Comparison of ENCODE assay signal across 29 cellular contexts in genomic region chr11:120682866-120683265, GRCh38.
A peak's percentile ranks its signal among the peaks of the same experiment; 100 is the strongest.
DNase-seq lines count a peak whose midpoint lies in the region; ATAC-seq and TF ChIP-seq lines count a peak whose summit lies in the region.
"Had no signal": no experiment of that assay in that cellular context is flagged by ENCODE, and none has a peak within 500 bp of the region (broad histone marks: within the 10 kb centered on the region; RNA-seq: fewer than 3 reads in every experiment).

No MANE protein-coding gene starts in this region.

- H3K4me1 ChIP-seq in mesenchymal stem cell (ENCODE audit: control insufficient read depth, insufficient read depth, low read depth, low read length) (no peaks in the 10 kb centered on the region), transverse colon (no peaks in the 10 kb centered on the region)
- H3K4me1 ChIP-seq: Caco-2, SJSA1, upper lobe of left lung had no signal

- no peak overlapping the region for H4K91ac ChIP-seq in mesenchymal stem cell (ENCODE audit: low read length)

- WGBS in mesenchymal stem cell, result 72% methylated on average over 5 of the region's 5 CpGs
- WGBS in transverse colon (ENCODE audit: low coverage in 1 of 2), 2 donors, result 49 to 91% methylated on average over 2 to 5 of the region's 5 CpGs

- H3K14ac ChIP-seq in mesenchymal stem cell (ENCODE audit: low read length in 2 of 2), result no peak overlapping the region

- H3K27me3 ChIP-seq in mesenchymal stem cell (ENCODE audit: control insufficient read depth in 1 of 2, insufficient read depth in 1 of 2, low read length in 2 of 2) (peaks cover 34 to 48% of the 10 kb centered on the region in 2 experiments), transverse colon (peaks cover 16% of the 10 kb centered on the region)
- H3K27me3 ChIP-seq: brain microvascular endothelial cell, SJSA1, upper lobe of left lung had no signal

- no peak overlapping the region for H2AFZ ChIP-seq in mesenchymal stem cell (ENCODE audit: low read depth, low read length)

- H2AK5ac ChIP-seq in mesenchymal stem cell (ENCODE audit: low read length, severe bottlenecking), result no peak overlapping the region

- ATAC-seq in GM21367 (IDR thresholded peaks at IDR 0.05; ENCODE audit: unreplicated experiment), result no peak
- ATAC-seq in activated T-cell treated with anti-CD3 and anti-CD28 coated beads, Interleukin-2, amount 50 U/mL, for 72 hours (replicated peaks in 1 of 2), result no peak
- ATAC-seq: activated CD8-positive, alpha-beta T cell treated with anti-CD3 and anti-CD28 coated beads, Interleukin-2, amount 10 ng/mL, durations not matched to agents 7 days and 5 days; activated naive CD8-positive, alpha-beta T cell treated with anti-CD3 and anti-CD28 coated beads, Interleukin-2, amount 50 U/mL, for 24 hours; Panc1; T-cell had no signal

- H3K9ac ChIP-seq in mesenchymal stem cell (ENCODE audit: low read length), result no peak overlapping the region

- intact Hi-C loops in transverse colon (cut with DNase I; ENCODE audit: low total_unique reads), result no loop called here

- no peak overlapping the region for H3K23ac ChIP-seq in mesenchymal stem cell (ENCODE audit: low read length in 2 of 2)

- H2BK15ac ChIP-seq in mesenchymal stem cell (ENCODE audit: low read depth, poor library complexity, severe bottlenecking), result no peak overlapping the region

- H4K8ac ChIP-seq in mesenchymal stem cell (ENCODE audit: low read length), result no peak overlapping the region

- TF ChIP-seq CTCF in fibroblast of the aortic adventitia (IDR thresholded peaks at IDR 0.05; ENCODE audit: insufficient read depth, low read length) (no peak), transverse colon (IDR thresholded peaks at IDR 0.05) (no peak)

- H3K9me3 Mint-ChIP-seq in activated T-cell treated with anti-CD3 and anti-CD28 coated beads, Interleukin-2, amount 50 U/mL, for 72 hours, result no peaks in the 10 kb centered on the region
- H3K9me3 Mint-ChIP-seq: activated naive CD8-positive, alpha-beta T cell treated with anti-CD3 and anti-CD28 coated beads, Interleukin-2, amount 50 U/mL, for 24 hours; memory B cell; T-cell had no signal

- in situ Hi-C loops in transverse colon (cut with MboI; ENCODE audit: low pct_ligation_motif_present in 1 of 4, low pct_unique_long_range_greater_than_20kb in 1 of 4, low sequenced_read_pairs in 3 of 4), result loop anchor here in 3 of 4 donors (5.0 to 25.0 kb wide), 3 partner anchors 161 to 171 kb away; partner anchors contain the start of gene GRIK4 (in 2 of the 3)

- H3K4me3 ChIP-seq in fibroblast of the aortic adventitia (ENCODE audit: low read depth, low read length), result no peak overlapping the region
- no peak overlapping the region for H3K4me3 ChIP-seq in mesenchymal stem cell (ENCODE audit: insufficient read depth in 1 of 2, low read depth in 1 of 2, low read length in 2 of 2)
- H3K4me3 ChIP-seq in transverse colon, result no peak overlapping the region
- H3K4me3 ChIP-seq: SJSA1, upper lobe of left lung had no signal

- peaks cover 40% of the 10 kb centered on the region for H3K27me3 Mint-ChIP-seq in activated T-cell treated with anti-CD3 and anti-CD28 coated beads, Interleukin-2, amount 50 U/mL, for 72 hours (ENCODE audit: low read depth)

- DNase-seq in AG08395 (ENCODE audit: low spot score) (peak; percentile 70), HCEC 1CT (peak; percentile 44), T1000 (lab: John Stamatoyannopoulos, UW) (peak; percentile 31), fibroblast of the aortic adventitia (ENCODE audit: low read depth) (peak; percentile 39), mesenchymal stem cell (no peak), transverse colon (no peak)
- no peak for DNase-seq in activated T-cell treated with anti-CD3 and anti-CD28 coated beads, Interleukin-2, amount 50 U/mL, for 72 hours
- DNase-seq: activated CD4-positive, alpha-beta T cell treated with anti-CD3 and anti-CD28 coated beads for 1 hour; activated CD8-positive, alpha-beta T cell treated with anti-CD3 and anti-CD28 coated beads, Interleukin-2, amount 10 ng/mL, durations not matched to agents 7 days and 5 days; activated gamma-delta T cell treated with Interleukin-2 at 50 U/mL for 16 hours; activated naive CD8-positive, alpha-beta T cell treated with anti-CD3 and anti-CD28 coated beads, Interleukin-2, amount 50 U/mL, for 24 hours; brain microvascular endothelial cell; DMS79 treated with DMSO at 0.1 percent for 48 hours; effector CD8-positive, alpha-beta T cell; erythroblast; KG1; kidney glomerular epithelial cell; NCI-H1694 treated with DMSO at 0.1 percent for 48 hours; NCI-H2171; NCI-H524; stimulated activated CD8-positive, alpha-beta memory T cell treated with anti-CD3 and anti-CD28 coated beads, Interleukin-4, amount 100 ng/mL, for 48 hours; T-cell; upper lobe of left lung had no signal

- no peak for TF ChIP-seq EP300 in transverse colon (IDR thresholded peaks at IDR 0.05; ENCODE audit: low read depth)

- no peak overlapping the region for H3K27ac Mint-ChIP-seq in activated T-cell treated with anti-CD3 and anti-CD28 coated beads, Interleukin-2, amount 50 U/mL, for 72 hours
- H3K27ac Mint-ChIP-seq: activated CD8-positive, alpha-beta T cell treated with anti-CD3 and anti-CD28 coated beads, Interleukin-2, amount 10 ng/mL, durations not matched to agents 7 days and 5 days; activated naive CD8-positive, alpha-beta T cell treated with anti-CD3 and anti-CD28 coated beads, Interleukin-2, amount 50 U/mL, for 24 hours; memory B cell; T-cell had no signal

- no peak overlapping the region for H3K4me2 ChIP-seq in mesenchymal stem cell (ENCODE audit: low read length, poor library complexity, severe bottlenecking)

- H3K36me3 Mint-ChIP-seq in activated T-cell treated with anti-CD3 and anti-CD28 coated beads, Interleukin-2, amount 50 U/mL, for 72 hours (ENCODE audit: insufficient read depth in 2 of 2), result no peaks in the 10 kb centered on the region
- H3K36me3 Mint-ChIP-seq: memory B cell, T-cell had no signal

- no peaks in the 10 kb centered on the region for H3K79me1 ChIP-seq in mesenchymal stem cell (replicated peaks; ENCODE audit: low read length, poor library complexity, severe bottlenecking)

- no peaks in the 10 kb centered on the region for H3K4me1 Mint-ChIP-seq in activated T-cell treated with anti-CD3 and anti-CD28 coated beads, Interleukin-2, amount 50 U/mL, for 72 hours (ENCODE audit: low read depth)
- H3K4me1 Mint-ChIP-seq: activated naive CD8-positive, alpha-beta T cell treated with anti-CD3 and anti-CD28 coated beads, Interleukin-2, amount 50 U/mL, for 24 hours; memory B cell; T-cell had no signal

- no peak overlapping the region for H3K27ac ChIP-seq in mesenchymal stem cell (ENCODE audit: low read length, poor library complexity, severe bottlenecking)
- no peak overlapping the region for H3K27ac ChIP-seq in transverse colon
- H3K27ac ChIP-seq: brain microvascular endothelial cell, neutrophil, SJSA1, upper lobe of left lung had no signal

- no peak overlapping the region for H2BK12ac ChIP-seq in mesenchymal stem cell (ENCODE audit: low read length in 2 of 2)

- H3K18ac ChIP-seq in mesenchymal stem cell (ENCODE audit: low read depth in 1 of 2, low read length in 2 of 2), result no peak overlapping the region

- H2BK5ac ChIP-seq in mesenchymal stem cell (ENCODE audit: low read depth, low read length, poor library complexity, severe bottlenecking), result no peak overlapping the region

- H3K9me3 ChIP-seq in mesenchymal stem cell (ENCODE audit: control insufficient read depth, low read length) (no peaks in the 10 kb centered on the region), transverse colon (no peaks in the 10 kb centered on the region)
- H3K9me3 ChIP-seq: Caco-2, neutrophil, SJSA1, upper lobe of left lung had no signal

- H3K36me3 ChIP-seq in mesenchymal stem cell (ENCODE audit: control insufficient read depth in 1 of 2, insufficient read depth in 2 of 2, low read depth in 1 of 2, low read length in 2 of 2) (no peaks in the 10 kb centered on the region), transverse colon (no peaks in the 10 kb centered on the region)
- H3K36me3 ChIP-seq: brain microvascular endothelial cell, neutrophil, SJSA1, upper lobe of left lung had no signal

- TF ChIP-seq POLR2A in transverse colon (IDR thresholded peaks at IDR 0.05), result no peak

- H3K4me3 Mint-ChIP-seq in activated T-cell treated with anti-CD3 and anti-CD28 coated beads, Interleukin-2, amount 50 U/mL, for 72 hours, result no peak overlapping the region
- H3K4me3 Mint-ChIP-seq: activated CD8-positive, alpha-beta T cell treated with anti-CD3 and anti-CD28 coated beads, Interleukin-2, amount 10 ng/mL, durations not matched to agents 7 days and 5 days; activated naive CD8-positive, alpha-beta T cell treated with anti-CD3 and anti-CD28 coated beads, Interleukin-2, amount 50 U/mL, for 24 hours; memory B cell; T-cell had no signal

- no peak overlapping the region for H2BK120ac ChIP-seq in mesenchymal stem cell (ENCODE audit: low read depth, low read length)

- no peak overlapping the region for H3K4ac ChIP-seq in mesenchymal stem cell (ENCODE audit: low read depth in 1 of 2, low read length in 2 of 2)

Comparison
In these comparisons a context has a peak if more than half of its experiments do, and no peak if none do; other contexts are left out.
1. DNase-seq: peak in AG08395 (single experiment), HCEC 1CT (single experiment), T1000 (single experiment) and fibroblast of the aortic adventitia (single experiment); none in mesenchymal stem cell (single experiment), activated T-cell treated with anti-CD3 and anti-CD28 coated beads, Interleukin-2, amount 50 U/mL, for 72 hours (0 of 2) and transverse colon (single experiment).